1 cellular context compared by ENCODE assay signal in the genomic region with DNA sequence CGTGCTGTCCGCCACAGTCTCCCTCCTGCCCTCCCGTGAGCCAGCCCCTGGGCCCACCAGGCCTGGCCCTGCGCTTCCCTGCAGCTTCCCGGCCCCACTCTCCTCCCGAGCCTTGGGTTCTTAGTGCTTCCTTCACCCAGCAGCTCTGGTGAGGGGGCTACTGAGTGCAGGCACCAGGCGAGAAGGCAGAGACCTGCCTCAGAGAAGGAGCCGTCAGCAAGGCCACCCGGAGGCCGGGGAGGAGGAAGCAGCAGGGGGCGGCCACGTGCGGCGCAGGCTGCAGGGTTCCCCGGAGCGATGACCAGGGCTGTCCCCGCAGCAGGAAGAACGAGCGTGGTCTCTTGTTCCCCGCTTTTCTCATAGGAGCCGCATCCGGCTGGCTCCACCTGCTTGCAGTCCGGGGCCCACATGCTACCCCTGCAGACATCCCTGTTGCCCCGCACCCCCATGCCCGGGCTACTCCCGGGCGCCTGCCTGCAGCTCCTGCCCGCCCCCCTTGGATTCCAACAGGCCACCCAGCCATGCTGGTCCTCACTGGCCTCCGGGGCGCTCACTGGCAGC.
TF ChIP-seq lines count a peak whose summit lies in the region.

No MANE protein-coding gene starts in this region.

TF ChIP-seq in HepG2, 621 proteins besides CTCF, POLR2A, EP300 and RAD21 (continued from another document and continues in another):
- TF ChIP-seq, protein P1, sequence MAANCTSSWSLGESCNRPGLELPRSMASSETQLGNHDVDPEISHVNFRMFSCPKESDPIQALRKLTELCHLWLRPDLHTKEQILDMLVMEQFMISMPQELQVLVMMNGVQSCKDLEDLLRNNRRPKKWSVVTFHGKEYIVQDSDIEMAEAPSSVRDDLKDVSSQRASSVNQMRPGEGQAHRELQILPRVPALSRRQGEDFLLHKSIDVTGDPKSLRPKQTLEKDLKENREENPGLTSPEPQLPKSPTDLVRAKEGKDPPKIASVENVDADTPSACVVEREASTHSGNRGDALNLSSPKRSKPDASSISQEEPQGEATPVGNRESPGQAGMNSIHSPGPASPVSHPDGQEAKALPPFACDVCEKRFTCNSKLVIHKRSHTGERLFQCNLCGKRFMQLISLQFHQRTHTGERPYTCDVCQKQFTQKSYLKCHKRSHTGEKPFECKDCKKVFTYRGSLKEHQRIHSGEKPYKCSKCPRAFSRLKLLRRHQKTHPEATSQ (CRISPR knock-in tag; IDR thresholded peaks at IDR 0.05; ENCODE audit: borderline replicate concordance): no peak
- TF ChIP-seq ZNF777 (CRISPR knock-in tag; IDR thresholded peaks at IDR 0.05) (no peak), TCF12 (IDR thresholded peaks at IDR 0.05) (no peak), TCF12 (CRISPR knock-in tag; IDR thresholded peaks at IDR 0.05) (no peak), ZNF713 (CRISPR knock-in tag; IDR thresholded peaks at IDR 0.05) (no peak), TBP (CRISPR knock-in tag; IDR thresholded peaks at IDR 0.05) (no peak), EEA1 (CRISPR knock-in tag; IDR thresholded peaks at IDR 0.05; ENCODE audit: borderline replicate concordance) (peak; percentile 45; the same call in 1 of the 2 replicates), TGIF2 (CRISPR knock-in tag; IDR thresholded peaks at IDR 0.05) (no peak), HOXA3 (CRISPR knock-in tag; IDR thresholded peaks at IDR 0.05) (peak; percentile 65; the same call in 1 of the 2 replicates), TRIM24 (CRISPR knock-in tag; IDR thresholded peaks at IDR 0.05) (no peak), JDP2 (CRISPR knock-in tag; IDR thresholded peaks at IDR 0.05; ENCODE audit: borderline replicate concordance) (no peak), SAP130 (CRISPR knock-in tag; IDR thresholded peaks at IDR 0.05; ENCODE audit: low read depth) (peak; percentile 58; the same call in 1 of the 2 replicates), ZNF331 (CRISPR knock-in tag; IDR thresholded peaks at IDR 0.05) (peak; percentile 60; the same call in 1 of the 2 replicates), ZFAT (CRISPR knock-in tag; conservative IDR thresholded peaks at IDR 0.05) (0 out of 2 replicates have a peak, but pooled peaks have one; percentile 43), THYN1 (CRISPR knock-in tag; IDR thresholded peaks at IDR 0.05; ENCODE audit: borderline replicate concordance, low read depth) (no peak), ELF1 (CRISPR knock-in tag; IDR thresholded peaks at IDR 0.05) (peak; percentile 49; the same call in 1 of the 2 replicates), ZNF569 (CRISPR knock-in tag; IDR thresholded peaks at IDR 0.05; ENCODE audit: borderline replicate concordance) (no peak), HOXA5 (CRISPR knock-in tag; IDR thresholded peaks at IDR 0.05) (peak; percentile 79), MEIS1 (CRISPR knock-in tag; IDR thresholded peaks at IDR 0.05; ENCODE audit: borderline replicate concordance) (peak; percentile 60; the same call in 1 of the 2 replicates), PLRG1 (conservative IDR thresholded peaks at IDR 0.05) (no peak), SIN3A (IDR thresholded peaks at IDR 0.05; ENCODE audit: borderline replicate concordance, low read depth, low read length) (no peak), ZNF552 (CRISPR knock-in tag; IDR thresholded peaks at IDR 0.05; ENCODE audit: borderline replicate concordance) (peak; percentile 93; the same call in 1 of the 2 replicates), RXRB (CRISPR knock-in tag; IDR thresholded peaks at IDR 0.05; ENCODE audit: borderline replicate concordance) (peak; percentile 41; the same call in 1 of the 2 replicates)
- TF ChIP-seq, protein P2, sequence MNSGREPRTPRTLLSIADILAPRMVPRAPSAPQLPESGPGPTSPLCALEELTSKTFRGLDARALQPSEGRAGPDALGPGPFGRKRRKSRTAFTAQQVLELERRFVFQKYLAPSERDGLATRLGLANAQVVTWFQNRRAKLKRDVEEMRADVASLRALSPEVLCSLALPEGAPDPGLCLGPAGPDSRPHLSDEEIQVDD (CRISPR knock-in tag; IDR thresholded peaks at IDR 0.05; ENCODE audit: borderline replicate concordance): peak; percentile 95; the same call in 1 of the 2 replicates
- TF ChIP-seq, protein P3, sequence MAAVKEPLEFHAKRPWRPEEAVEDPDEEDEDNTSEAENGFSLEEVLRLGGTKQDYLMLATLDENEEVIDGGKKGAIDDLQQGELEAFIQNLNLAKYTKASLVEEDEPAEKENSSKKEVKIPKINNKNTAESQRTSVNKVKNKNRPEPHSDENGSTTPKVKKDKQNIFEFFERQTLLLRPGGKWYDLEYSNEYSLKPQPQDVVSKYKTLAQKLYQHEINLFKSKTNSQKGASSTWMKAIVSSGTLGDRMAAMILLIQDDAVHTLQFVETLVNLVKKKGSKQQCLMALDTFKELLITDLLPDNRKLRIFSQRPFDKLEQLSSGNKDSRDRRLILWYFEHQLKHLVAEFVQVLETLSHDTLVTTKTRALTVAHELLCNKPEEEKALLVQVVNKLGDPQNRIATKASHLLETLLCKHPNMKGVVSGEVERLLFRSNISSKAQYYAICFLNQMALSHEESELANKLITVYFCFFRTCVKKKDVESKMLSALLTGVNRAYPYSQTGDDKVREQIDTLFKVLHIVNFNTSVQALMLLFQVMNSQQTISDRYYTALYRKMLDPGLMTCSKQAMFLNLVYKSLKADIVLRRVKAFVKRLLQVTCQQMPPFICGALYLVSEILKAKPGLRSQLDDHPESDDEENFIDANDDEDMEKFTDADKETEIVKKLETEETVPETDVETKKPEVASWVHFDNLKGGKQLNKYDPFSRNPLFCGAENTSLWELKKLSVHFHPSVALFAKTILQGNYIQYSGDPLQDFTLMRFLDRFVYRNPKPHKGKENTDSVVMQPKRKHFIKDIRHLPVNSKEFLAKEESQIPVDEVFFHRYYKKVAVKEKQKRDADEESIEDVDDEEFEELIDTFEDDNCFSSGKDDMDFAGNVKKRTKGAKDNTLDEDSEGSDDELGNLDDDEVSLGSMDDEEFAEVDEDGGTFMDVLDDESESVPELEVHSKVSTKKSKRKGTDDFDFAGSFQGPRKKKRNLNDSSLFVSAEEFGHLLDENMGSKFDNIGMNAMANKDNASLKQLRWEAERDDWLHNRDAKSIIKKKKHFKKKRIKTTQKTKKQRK (IDR thresholded peaks at IDR 0.05; ENCODE audit: low read length): no peak
- TF ChIP-seq, protein P4, sequence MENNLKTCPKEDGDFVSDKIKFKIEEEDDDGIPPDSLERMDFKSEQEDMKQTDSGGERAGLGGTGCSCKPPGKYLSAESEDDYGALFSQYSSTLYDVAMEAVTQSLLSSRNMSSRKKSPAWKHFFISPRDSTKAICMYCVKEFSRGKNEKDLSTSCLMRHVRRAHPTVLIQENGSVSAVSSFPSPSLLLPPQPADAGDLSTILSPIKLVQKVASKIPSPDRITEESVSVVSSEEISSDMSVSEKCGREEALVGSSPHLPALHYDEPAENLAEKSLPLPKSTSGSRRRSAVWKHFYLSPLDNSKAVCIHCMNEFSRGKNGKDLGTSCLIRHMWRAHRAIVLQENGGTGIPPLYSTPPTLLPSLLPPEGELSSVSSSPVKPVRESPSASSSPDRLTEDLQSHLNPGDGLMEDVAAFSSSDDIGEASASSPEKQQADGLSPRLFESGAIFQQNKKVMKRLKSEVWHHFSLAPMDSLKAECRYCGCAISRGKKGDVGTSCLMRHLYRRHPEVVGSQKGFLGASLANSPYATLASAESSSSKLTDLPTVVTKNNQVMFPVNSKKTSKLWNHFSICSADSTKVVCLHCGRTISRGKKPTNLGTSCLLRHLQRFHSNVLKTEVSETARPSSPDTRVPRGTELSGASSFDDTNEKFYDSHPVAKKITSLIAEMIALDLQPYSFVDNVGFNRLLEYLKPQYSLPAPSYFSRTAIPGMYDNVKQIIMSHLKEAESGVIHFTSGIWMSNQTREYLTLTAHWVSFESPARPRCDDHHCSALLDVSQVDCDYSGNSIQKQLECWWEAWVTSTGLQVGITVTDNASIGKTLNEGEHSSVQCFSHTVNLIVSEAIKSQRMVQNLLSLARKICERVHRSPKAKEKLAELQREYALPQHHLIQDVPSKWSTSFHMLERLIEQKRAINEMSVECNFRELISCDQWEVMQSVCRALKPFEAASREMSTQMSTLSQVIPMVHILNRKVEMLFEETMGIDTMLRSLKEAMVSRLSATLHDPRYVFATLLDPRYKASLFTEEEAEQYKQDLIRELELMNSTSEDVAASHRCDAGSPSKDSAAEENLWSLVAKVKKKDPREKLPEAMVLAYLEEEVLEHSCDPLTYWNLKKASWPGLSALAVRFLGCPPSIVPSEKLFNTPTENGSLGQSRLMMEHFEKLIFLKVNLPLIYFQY (CRISPR knock-in tag; IDR thresholded peaks at IDR 0.05; ENCODE audit: borderline replicate concordance): no peak
- TF ChIP-seq, protein P5, sequence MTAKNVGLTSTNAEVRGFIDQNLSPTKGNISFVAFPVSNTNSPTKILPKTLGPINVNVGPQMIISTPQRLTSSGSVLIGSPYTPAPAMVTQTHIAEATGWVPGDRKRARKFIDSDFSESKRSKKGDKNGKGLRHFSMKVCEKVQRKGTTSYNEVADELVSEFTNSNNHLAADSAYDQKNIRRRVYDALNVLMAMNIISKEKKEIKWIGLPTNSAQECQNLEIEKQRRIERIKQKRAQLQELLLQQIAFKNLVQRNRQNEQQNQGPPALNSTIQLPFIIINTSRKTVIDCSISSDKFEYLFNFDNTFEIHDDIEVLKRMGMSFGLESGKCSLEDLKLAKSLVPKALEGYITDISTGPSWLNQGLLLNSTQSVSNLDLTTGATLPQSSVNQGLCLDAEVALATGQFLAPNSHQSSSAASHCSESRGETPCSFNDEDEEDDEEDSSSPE (CRISPR knock-in tag; IDR thresholded peaks at IDR 0.05): peak; percentile 77
- TF ChIP-seq, protein P6, sequence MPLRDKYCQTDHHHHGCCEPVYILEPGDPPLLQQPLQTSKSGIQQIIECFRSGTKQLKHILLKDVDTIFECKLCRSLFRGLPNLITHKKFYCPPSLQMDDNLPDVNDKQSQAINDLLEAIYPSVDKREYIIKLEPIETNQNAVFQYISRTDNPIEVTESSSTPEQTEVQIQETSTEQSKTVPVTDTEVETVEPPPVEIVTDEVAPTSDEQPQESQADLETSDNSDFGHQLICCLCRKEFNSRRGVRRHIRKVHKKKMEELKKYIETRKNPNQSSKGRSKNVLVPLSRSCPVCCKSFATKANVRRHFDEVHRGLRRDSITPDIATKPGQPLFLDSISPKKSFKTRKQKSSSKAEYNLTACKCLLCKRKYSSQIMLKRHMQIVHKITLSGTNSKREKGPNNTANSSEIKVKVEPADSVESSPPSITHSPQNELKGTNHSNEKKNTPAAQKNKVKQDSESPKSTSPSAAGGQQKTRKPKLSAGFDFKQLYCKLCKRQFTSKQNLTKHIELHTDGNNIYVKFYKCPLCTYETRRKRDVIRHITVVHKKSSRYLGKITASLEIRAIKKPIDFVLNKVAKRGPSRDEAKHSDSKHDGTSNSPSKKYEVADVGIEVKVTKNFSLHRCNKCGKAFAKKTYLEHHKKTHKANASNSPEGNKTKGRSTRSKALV (CRISPR knock-in tag; IDR thresholded peaks at IDR 0.05): peak; percentile 58; the same call in 1 of the 2 replicates
- TF ChIP-seq, protein P7, sequence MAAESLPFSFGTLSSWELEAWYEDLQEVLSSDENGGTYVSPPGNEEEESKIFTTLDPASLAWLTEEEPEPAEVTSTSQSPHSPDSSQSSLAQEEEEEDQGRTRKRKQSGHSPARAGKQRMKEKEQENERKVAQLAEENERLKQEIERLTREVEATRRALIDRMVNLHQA (CRISPR knock-in tag; IDR thresholded peaks at IDR 0.05): no peak
- TF ChIP-seq, protein P8, sequence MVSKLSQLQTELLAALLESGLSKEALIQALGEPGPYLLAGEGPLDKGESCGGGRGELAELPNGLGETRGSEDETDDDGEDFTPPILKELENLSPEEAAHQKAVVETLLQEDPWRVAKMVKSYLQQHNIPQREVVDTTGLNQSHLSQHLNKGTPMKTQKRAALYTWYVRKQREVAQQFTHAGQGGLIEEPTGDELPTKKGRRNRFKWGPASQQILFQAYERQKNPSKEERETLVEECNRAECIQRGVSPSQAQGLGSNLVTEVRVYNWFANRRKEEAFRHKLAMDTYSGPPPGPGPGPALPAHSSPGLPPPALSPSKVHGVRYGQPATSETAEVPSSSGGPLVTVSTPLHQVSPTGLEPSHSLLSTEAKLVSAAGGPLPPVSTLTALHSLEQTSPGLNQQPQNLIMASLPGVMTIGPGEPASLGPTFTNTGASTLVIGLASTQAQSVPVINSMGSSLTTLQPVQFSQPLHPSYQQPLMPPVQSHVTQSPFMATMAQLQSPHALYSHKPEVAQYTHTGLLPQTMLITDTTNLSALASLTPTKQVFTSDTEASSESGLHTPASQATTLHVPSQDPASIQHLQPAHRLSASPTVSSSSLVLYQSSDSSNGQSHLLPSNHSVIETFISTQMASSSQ (IDR thresholded peaks at IDR 0.05; ENCODE audit: low read depth): no peak
- TF ChIP-seq, protein P8 (CRISPR knock-in tag; IDR thresholded peaks at IDR 0.05; ENCODE audit: borderline replicate concordance): 0 out of 2 replicates have a peak, but pooled peaks have one; percentile 19
